In the genomic region with DNA sequence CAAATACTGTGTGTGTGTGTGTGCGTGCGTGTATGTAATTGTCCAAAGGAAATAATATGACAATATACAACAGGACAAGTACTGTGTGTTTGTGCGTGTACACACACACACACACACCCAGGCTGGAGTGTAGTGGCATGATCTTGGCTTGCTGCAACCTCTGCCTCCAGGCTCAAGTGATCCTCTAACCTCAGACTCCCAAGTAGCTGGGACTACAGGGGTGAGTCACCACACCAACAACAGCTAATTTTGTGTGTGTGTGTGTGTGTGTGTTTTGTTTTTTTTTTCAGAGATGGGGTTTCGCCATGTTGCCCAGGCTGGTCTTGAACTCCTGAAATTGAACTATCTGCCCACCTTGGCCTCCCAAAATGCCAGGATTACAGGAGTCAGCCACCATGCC, we compare ENCODE assay signal across 28 cellular contexts.
DNase-seq lines count a peak whose midpoint lies in the region; TF ChIP-seq lines count a peak whose summit lies in the region.
"Had no signal": no experiment of that assay in that cellular context is flagged by ENCODE, and none has a peak within 500 bp of the region (broad histone marks: within the 10 kb centered on the region; RNA-seq: fewer than 3 reads in every experiment).

No MANE protein-coding gene starts in this region.

- H3K4me1 ChIP-seq in osteoblast (ENCODE audit: insufficient read depth, low read length) (peaks cover 10% of the 10 kb centered on the region), ascending aorta (no peaks in the 10 kb centered on the region)
- H3K4me1 ChIP-seq: spleen, testis, vagina had no signal

- peaks cover 12% of the 10 kb centered on the region for H3K79me2 ChIP-seq in osteoblast (ENCODE audit: insufficient read depth, low read length)

- in situ Hi-C loops in astrocyte of the spinal cord (cut with HindIII; ENCODE audit: low sequenced_read_pairs): no loop called here

- H3K27me3 Mint-ChIP-seq in Calu3 (ENCODE audit: unreplicated experiment): no peaks in the 10 kb centered on the region
- H3K27me3 Mint-ChIP-seq: activated CD4-positive, alpha-beta T cell treated with anti-CD3 and anti-CD28 coated beads, Interleukin-2, amount 10 ng/mL, durations not matched to agents 7 days and 5 days; central memory CD8-positive, alpha-beta T cell; memory B cell had no signal

- H3K27me3 ChIP-seq in osteoblast (ENCODE audit: insufficient read depth, low read length): no peaks in the 10 kb centered on the region
- no peaks in the 10 kb centered on the region for H3K27me3 ChIP-seq in ascending aorta
- H3K27me3 ChIP-seq: adrenal gland, spleen, testis, vagina had no signal

- H3K4me3 Mint-ChIP-seq in Calu3 (ENCODE audit: low read depth, unreplicated experiment): no peak overlapping the region
- H3K4me3 Mint-ChIP-seq: activated CD4-positive, alpha-beta T cell treated with anti-CD3 and anti-CD28 coated beads, Interleukin-2, amount 10 ng/mL, durations not matched to agents 7 days and 5 days; central memory CD8-positive, alpha-beta T cell; H9; memory B cell had no signal

- CTCF ChIA-PET in Calu3 (lab: Charles Lee): no interaction called here

- no peaks in the 10 kb centered on the region for H4K20me1 ChIP-seq in osteoblast (ENCODE audit: insufficient read depth, low read length)

- TF ChIP-seq CTCF in astrocyte of the spinal cord (IDR thresholded peaks at IDR 0.05; ENCODE audit: low read depth, low read length): no peak
- TF ChIP-seq CTCF in osteoblast (IDR thresholded peaks at IDR 0.05; ENCODE audit: extremely low read depth, low read depth, low read length): no peak
- TF ChIP-seq CTCF in Calu3 (IDR thresholded peaks at IDR 0.05; ENCODE audit: unreplicated experiment): no peak
- no peak for TF ChIP-seq CTCF in ascending aorta (IDR thresholded peaks at IDR 0.05)

- no peak overlapping the region for H2AFZ ChIP-seq in osteoblast (ENCODE audit: low read length)
- H2AFZ ChIP-seq: PC-9 had no signal

- H3K27ac Mint-ChIP-seq in Calu3 (ENCODE audit: unreplicated experiment): no peak overlapping the region
- H3K27ac Mint-ChIP-seq: activated CD4-positive, alpha-beta T cell treated with anti-CD3 and anti-CD28 coated beads, Interleukin-2, amount 10 ng/mL, durations not matched to agents 7 days and 5 days; H9; memory B cell had no signal

- H3K9me3 ChIP-seq in osteoblast (ENCODE audit: low read depth, low read length): no peaks in the 10 kb centered on the region
- H3K9me3 ChIP-seq in ascending aorta: no peaks in the 10 kb centered on the region
- H3K9me3 ChIP-seq: adrenal gland, spleen, testis, vagina had no signal

- intact Hi-C loops in Calu3 (cut with micrococcal nuclease; ENCODE audit: unreplicated experiment) (no loop called here), ascending aorta (cut with DNase I) (no loop called here)

- no peaks in the 10 kb centered on the region for H3K9me3 Mint-ChIP-seq in Calu3 (ENCODE audit: low read depth, unreplicated experiment)
- H3K9me3 Mint-ChIP-seq: activated CD4-positive, alpha-beta T cell treated with anti-CD3 and anti-CD28 coated beads, Interleukin-2, amount 10 ng/mL, durations not matched to agents 7 days and 5 days; central memory CD8-positive, alpha-beta T cell; H9; memory B cell had no signal

- no peak overlapping the region for H3K27ac ChIP-seq in osteoblast (ENCODE audit: low read depth, low read length)
- no peak overlapping the region for H3K27ac ChIP-seq in ascending aorta
- H3K27ac ChIP-seq: adrenal gland, epithelial cell of prostate, PC-9, spleen, testis, vagina had no signal

- no peak overlapping the region for H3K4me3 ChIP-seq in astrocyte of the spinal cord (ENCODE audit: low read depth, low read length)
- H3K4me3 ChIP-seq in osteoblast (ENCODE audit: insufficient read depth, low read length): no peak overlapping the region
- H3K4me3 ChIP-seq in ascending aorta: no peak overlapping the region
- H3K4me3 ChIP-seq: adrenal gland, PC-9, spleen, testis, vagina had no signal

- peaks cover 67% of the 10 kb centered on the region for H3K36me3 ChIP-seq in osteoblast (ENCODE audit: insufficient read depth, low read length)
- peaks cover 44 to 76% of the 10 kb centered on the region in 2 donors for H3K36me3 ChIP-seq in ascending aorta

- H3K4me1 Mint-ChIP-seq in Calu3 (ENCODE audit: low read depth, unreplicated experiment): no peaks in the 10 kb centered on the region
- H3K4me1 Mint-ChIP-seq: central memory CD8-positive, alpha-beta T cell; H9; memory B cell had no signal

- DNase-seq in EH (ENCODE audit: low read depth) (peak; percentile 30), LHCN-M2 (ENCODE audit: low read depth) (peak; percentile 46), astrocyte of the spinal cord (ENCODE audit: low read depth, low spot score) (peak; percentile 9), glomerular visceral epithelial cell (ENCODE audit: extremely low spot score) (peak; percentile 6), osteoblast (ENCODE audit: insufficient read length, low spot score, missing footprints) (no peak), Calu3 (no peak), NCI-H524 treated with DMSO at 0.1 percent for 48 hours (lab: John Stamatoyannopoulos, UW) (no peak), ascending aorta (ENCODE audit: low spot score in 2 of 2) (no peak)
- DNase-seq: activated CD4-positive, alpha-beta T cell treated with anti-CD3 and anti-CD28 coated beads, Interleukin-2, amount 10 ng/mL, durations not matched to agents 7 days and 5 days; activated CD8-positive, alpha-beta memory T cell treated with anti-CD3 and anti-CD28 coated beads, Interleukin-2, amount 50 U/mL, for 48 hours; adrenal gland; GDM1; H9; KBM-7; NCI-H1092 treated with DMSO at 0.1 percent for 48 hours; NCI-H1930; NCI-H2227 treated with DMSO at 0.1 percent for 48 hours; nucleus accumbens; PC-9; spleen; stimulated activated CD4-positive, alpha-beta T cell treated with anti-CD3 and anti-CD28 coated beads, Interleukin-4, amount 100 ng/mL, for 1 hour; stimulated activated naive CD4-positive, alpha-beta T cell; T-helper 1 cell; testis had no signal

- H3K36me3 Mint-ChIP-seq in Calu3 (ENCODE audit: insufficient read depth, unreplicated experiment): peaks cover 40% of the 10 kb centered on the region

- BruUV-seq in Calu3 (replicated peaks; lab: Mats Ljungman, UMichigan): no TSS peak

- no peak overlapping the region for H3K4me2 ChIP-seq in osteoblast (ENCODE audit: insufficient read depth, low read length)
- H3K4me2 ChIP-seq: PC-9 had no signal

Comparison
In these comparisons a context has a peak if more than half of its experiments do, and no peak if none do; other contexts are left out.
1. DNase-seq: peak in EH (single experiment), LHCN-M2 (single experiment), astrocyte of the spinal cord (single experiment) and glomerular visceral epithelial cell (single experiment); none in osteoblast (single experiment), Calu3 (single experiment), NCI-H524 treated with DMSO at 0.1 percent for 48 hours (single experiment) and ascending aorta (0 of 2).